Comparison of ENCODE assay signal across 27 cellular contexts in the genomic region with DNA sequence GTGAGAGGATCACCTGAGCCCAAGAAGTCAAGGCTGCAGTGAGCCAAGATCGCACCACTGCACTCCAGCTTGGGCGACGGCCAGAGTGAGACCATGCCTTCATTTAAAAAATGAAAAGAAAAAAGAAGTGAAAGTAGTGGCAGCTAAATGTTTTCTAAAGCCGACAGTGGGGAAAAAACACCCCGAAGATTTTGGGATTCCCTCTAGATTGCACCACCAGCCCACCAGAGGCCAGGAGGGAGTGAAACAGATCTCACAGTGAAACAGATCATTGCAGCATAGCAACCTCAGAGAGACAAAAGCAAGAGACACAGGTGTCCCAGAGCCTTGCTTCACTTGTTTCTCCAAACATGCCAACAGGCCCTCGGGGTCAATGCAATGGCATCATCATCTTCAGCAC.
DNase-seq lines count a peak whose midpoint lies in the region; ATAC-seq, FAIRE-seq and TF ChIP-seq lines count a peak whose summit lies in the region.
"Had no signal": no experiment of that assay in that cellular context is flagged by ENCODE, and none has a peak within 500 bp of the region (broad histone marks: within the 10 kb centered on the region; RNA-seq: fewer than 3 reads in every experiment).

No MANE protein-coding gene starts in this region.

- no TSS peak for BruUV-seq in OCI-LY7 (replicated peaks; lab: Mats Ljungman, UMichigan)

- FAIRE-seq in GM12892 (lab: Jason Lieb, UNC) = peak; percentile 63
- FAIRE-seq: H54 had no signal

- TF ChIP-seq CTCF in GM20000 (IDR thresholded peaks at IDR 0.05; ENCODE audit: extremely low read depth, missing control alignments) (no peak), OCI-LY7 (conservative IDR thresholded peaks at IDR 0.05; ENCODE audit: low read length) (no peak)

- H4K20me1 ChIP-seq in OCI-LY7 (ENCODE audit: insufficient read depth, low read length) = no peaks in the 10 kb centered on the region

- CTCF ChIA-PET in OCI-LY7 (lab: Charles Lee; ENCODE audit: unreplicated experiment) = no interaction called here

- H3K4me3 ChIP-seq in OCI-LY7 (ENCODE audit: low read depth, low read length, poor library complexity, severe bottlenecking) = no peak overlapping the region
- H3K4me3 ChIP-seq: body of pancreas, gastrocnemius medialis, left lung, stomach, thyroid gland had no signal

- DNase-seq in GM12892 (ENCODE audit: insufficient read length) (no peak), GM20000 (ENCODE audit: low spot score) (peak; percentile 60), OCI-LY7 (ENCODE audit: low spot score) (peak; percentile 24), posterior vena cava (ENCODE audit: low spot score) (peak; percentile 23), ACHN (no peak)
- DNase-seq: activated naive CD4-positive, alpha-beta T cell; activated T-cell treated with anti-CD3 and anti-CD28 coated beads, Interleukin-2, amount 50 U/mL, for 72 hours; body of pancreas; Calu3; dermis blood vessel endothelial cell; gastrocnemius medialis; hypothalamus; NCI-H1417 treated with DMSO at 0.1 percent for 48 hours; NCI-H2081 treated with DMSO at 0.1 percent for 48 hours; NCI-H345; NCI-H774; stomach; SW 1271; T-helper 9 cell; thyroid gland had no signal

- no peaks in the 10 kb centered on the region for H3K79me2 ChIP-seq in OCI-LY7 (ENCODE audit: insufficient read depth, low read depth, low read length)

- ATAC-seq in SK-N-SH treated with all-trans-retinoic acid at 6 μM for 48 hours = no peak
- ATAC-seq in GM18873 (IDR thresholded peaks at IDR 0.05; ENCODE audit: low FRiP score, unreplicated experiment) = no peak
- no peak for ATAC-seq in GM19467 (IDR thresholded peaks at IDR 0.05; ENCODE audit: unreplicated experiment)
- ATAC-seq: activated T-cell treated with anti-CD3 and anti-CD28 coated beads, Interleukin-2, amount 50 U/mL, for 72 hours; body of pancreas; gastrocnemius medialis; left lung; naive thymus-derived CD8-positive, alpha-beta T cell; WTC11 had no signal

- H3K4me2 ChIP-seq in OCI-LY7 (ENCODE audit: low read length) = peak overlapping the region; percentile 28; the same call in 1 of the 2 replicates

- intact Hi-C loops in OCI-LY7 (cut with micrococcal nuclease; ENCODE audit: unreplicated experiment) (loop anchor here (5.0 to 10.0 kb wide), 2 partner anchors 155 to 488 kb away; a partner anchor contains a TSS), posterior vena cava (cut with DNase I) (loop anchor here in 1 of 2 donors (5.0 kb wide), 1 partner anchor 1155 kb away; no protein-coding TSS in a partner anchor)

- peaks cover 91% of the 10 kb centered on the region for H3K36me3 ChIP-seq in OCI-LY7 (ENCODE audit: insufficient read depth, low read length)
- H3K36me3 ChIP-seq: gastrocnemius medialis, left lung, stomach, thyroid gland had no signal

- in situ Hi-C loops in ACHN (cut with HindIII; ENCODE audit: low pct_ligation_motif_present, low pct_unique_long_range_greater_than_20kb, low sequenced_read_pairs) = no loop called here

- H2AFZ ChIP-seq in OCI-LY7 (ENCODE audit: low read length) = no peak overlapping the region

- POLR2A ChIA-PET in OCI-LY7 (lab: Charles Lee) = interaction anchor here (0.6 to 1.1 kb wide), 3 partner anchors 157 to 534 kb away, joined by 3 to 6 read pairs (median 5); a partner anchor contains a TSS

- H3K9me3 ChIP-seq in OCI-LY7 (ENCODE audit: low read length) = no peaks in the 10 kb centered on the region
- H3K9me3 ChIP-seq: body of pancreas, gastrocnemius medialis, left lung, stomach, thyroid gland had no signal

- peaks cover 37% of the 10 kb centered on the region for H3K4me1 ChIP-seq in OCI-LY7 (ENCODE audit: insufficient read depth, low read length, poor library complexity, severe bottlenecking)
- H3K4me1 ChIP-seq: body of pancreas, gastrocnemius medialis, left lung, stomach, thyroid gland had no signal

- H3K27ac ChIP-seq in OCI-LY7 (ENCODE audit: low read depth, low read length, poor library complexity, severe bottlenecking) = peak overlapping the region; percentile 27
- H3K27ac ChIP-seq: body of pancreas, gastrocnemius medialis, left lung, stomach, thyroid gland had no signal

- no peaks in the 10 kb centered on the region for H3K9me2 ChIP-seq in OCI-LY7 (ENCODE audit: insufficient read depth, low read length)

- no peak for TF ChIP-seq POLR2A in GM12892 (IDR thresholded peaks at IDR 0.05; ENCODE audit: low read depth, low read length)

TF ChIP-seq in SK-N-SH treated with all-trans-retinoic acid at 6 μM for 48 hours, 23 proteins besides CTCF, POLR2A, EP300 and RAD21:
- no peak for TF ChIP-seq ZNF565 (CRISPR knock-in tag; conservative IDR thresholded peaks at IDR 0.05; ENCODE audit: low read depth)
- TF ChIP-seq, protein P1, sequence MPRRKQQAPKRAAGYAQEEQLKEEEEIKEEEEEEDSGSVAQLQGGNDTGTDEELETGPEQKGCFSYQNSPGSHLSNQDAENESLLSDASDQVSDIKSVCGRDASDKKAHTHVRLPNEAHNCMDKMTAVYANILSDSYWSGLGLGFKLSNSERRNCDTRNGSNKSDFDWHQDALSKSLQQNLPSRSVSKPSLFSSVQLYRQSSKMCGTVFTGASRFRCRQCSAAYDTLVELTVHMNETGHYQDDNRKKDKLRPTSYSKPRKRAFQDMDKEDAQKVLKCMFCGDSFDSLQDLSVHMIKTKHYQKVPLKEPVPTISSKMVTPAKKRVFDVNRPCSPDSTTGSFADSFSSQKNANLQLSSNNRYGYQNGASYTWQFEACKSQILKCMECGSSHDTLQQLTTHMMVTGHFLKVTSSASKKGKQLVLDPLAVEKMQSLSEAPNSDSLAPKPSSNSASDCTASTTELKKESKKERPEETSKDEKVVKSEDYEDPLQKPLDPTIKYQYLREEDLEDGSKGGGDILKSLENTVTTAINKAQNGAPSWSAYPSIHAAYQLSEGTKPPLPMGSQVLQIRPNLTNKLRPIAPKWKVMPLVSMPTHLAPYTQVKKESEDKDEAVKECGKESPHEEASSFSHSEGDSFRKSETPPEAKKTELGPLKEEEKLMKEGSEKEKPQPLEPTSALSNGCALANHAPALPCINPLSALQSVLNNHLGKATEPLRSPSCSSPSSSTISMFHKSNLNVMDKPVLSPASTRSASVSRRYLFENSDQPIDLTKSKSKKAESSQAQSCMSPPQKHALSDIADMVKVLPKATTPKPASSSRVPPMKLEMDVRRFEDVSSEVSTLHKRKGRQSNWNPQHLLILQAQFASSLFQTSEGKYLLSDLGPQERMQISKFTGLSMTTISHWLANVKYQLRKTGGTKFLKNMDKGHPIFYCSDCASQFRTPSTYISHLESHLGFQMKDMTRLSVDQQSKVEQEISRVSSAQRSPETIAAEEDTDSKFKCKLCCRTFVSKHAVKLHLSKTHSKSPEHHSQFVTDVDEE (CRISPR knock-in tag; IDR thresholded peaks at IDR 0.05) = no peak
- no peak for TF ChIP-seq BACH2 (CRISPR knock-in tag; IDR thresholded peaks at IDR 0.05; ENCODE audit: borderline replicate concordance)
- TF ChIP-seq GLIS3 (CRISPR knock-in tag; IDR thresholded peaks at IDR 0.05) = no peak
- TF ChIP-seq, protein P2, sequence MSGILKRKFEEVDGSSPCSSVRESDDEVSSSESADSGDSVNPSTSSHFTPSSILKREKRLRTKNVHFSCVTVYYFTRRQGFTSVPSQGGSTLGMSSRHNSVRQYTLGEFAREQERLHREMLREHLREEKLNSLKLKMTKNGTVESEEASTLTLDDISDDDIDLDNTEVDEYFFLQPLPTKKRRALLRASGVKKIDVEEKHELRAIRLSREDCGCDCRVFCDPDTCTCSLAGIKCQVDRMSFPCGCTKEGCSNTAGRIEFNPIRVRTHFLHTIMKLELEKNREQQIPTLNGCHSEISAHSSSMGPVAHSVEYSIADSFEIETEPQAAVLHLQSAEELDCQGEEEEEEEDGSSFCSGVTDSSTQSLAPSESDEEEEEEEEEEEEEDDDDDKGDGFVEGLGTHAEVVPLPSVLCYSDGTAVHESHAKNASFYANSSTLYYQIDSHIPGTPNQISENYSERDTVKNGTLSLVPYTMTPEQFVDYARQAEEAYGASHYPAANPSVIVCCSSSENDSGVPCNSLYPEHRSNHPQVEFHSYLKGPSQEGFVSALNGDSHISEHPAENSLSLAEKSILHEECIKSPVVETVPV (CRISPR knock-in tag; IDR thresholded peaks at IDR 0.05) = no peak
- TF ChIP-seq ARNTL (CRISPR knock-in tag; IDR thresholded peaks at IDR 0.05; ENCODE audit: borderline replicate concordance, low read depth) = no peak

Comparison
In these comparisons a context has a peak if more than half of its experiments do, and no peak if none do; other contexts are left out.
1. DNase-seq: peak in GM20000 (single experiment), OCI-LY7 (single experiment) and posterior vena cava (single experiment); none in GM12892 (single experiment) and ACHN (single experiment).